In genomic region chr12:116916714-116917114, GRCh38 we compare ENCODE assay signal across 8 cellular contexts. TPM values are rescaled to one million over a fixed set of nuclear protein-coding genes. Genes with fewer than 3 reads are reported as not detected.
DNase-seq lines count a peak whose midpoint lies in the region; ATAC-seq and TF ChIP-seq lines count a peak whose summit lies in the region.

No MANE protein-coding gene starts in this region.

- H3K9me3 Mint-ChIP-seq in T-helper 1 cell treated with Interleukin-12 subunit alpha and Interleukin-12 subunit beta and Interleukin-4 antibody, amounts not matched to agents 30 μg/mL and 1 μg/mL, for 36 hours: no peaks in the 10 kb centered on the region
- no peaks in the 10 kb centered on the region for H3K9me3 Mint-ChIP-seq in central memory CD8-positive, alpha-beta T cell

- peaks cover 7% of the 10 kb centered on the region for H3K27me3 Mint-ChIP-seq in T-helper 1 cell treated with Interleukin-12 subunit alpha and Interleukin-12 subunit beta and Interleukin-4 antibody, amounts not matched to agents 30 μg/mL and 1 μg/mL, for 36 hours (ENCODE audit: low read depth)
- H3K27me3 Mint-ChIP-seq in central memory CD8-positive, alpha-beta T cell: no peaks in the 10 kb centered on the region

- peak overlapping the region; percentile 28 for H3K27ac Mint-ChIP-seq in T-helper 1 cell treated with Interleukin-12 subunit alpha and Interleukin-12 subunit beta and Interleukin-4 antibody, amounts not matched to agents 30 μg/mL and 1 μg/mL, for 36 hours
- H3K27ac Mint-ChIP-seq in central memory CD8-positive, alpha-beta T cell (ENCODE audit: low read depth): peak overlapping the region; percentile 95

- H3K27ac ChIP-seq in HL-60 (replicated peaks): no peak overlapping the region

- ATAC-seq in GM21367 (IDR thresholded peaks at IDR 0.05; ENCODE audit: unreplicated experiment): peak; percentile 90
- peak; percentile 92 for ATAC-seq in central memory CD8-positive, alpha-beta T cell (replicated peaks; ENCODE audit: extremely low read depth, poor library complexity, severe bottlenecking)

- H3K27me3 ChIP-seq in HL-60 (ENCODE audit: insufficient read depth, poor library complexity, severe bottlenecking): no peaks in the 10 kb centered on the region

- H3K36me3 Mint-ChIP-seq in T-helper 1 cell treated with Interleukin-12 subunit alpha and Interleukin-12 subunit beta and Interleukin-4 antibody, amounts not matched to agents 30 μg/mL and 1 μg/mL, for 36 hours (ENCODE audit: low read depth): peaks cover 23% of the 10 kb centered on the region
- H3K36me3 Mint-ChIP-seq in central memory CD8-positive, alpha-beta T cell (ENCODE audit: insufficient read depth): peaks cover 8% of the 10 kb centered on the region

- peak; percentile 81 for DNase-seq in Daoy (ENCODE audit: low read depth)
- peak; percentile 51 to 77 for DNase-seq in HL-60 (ENCODE audit: low read depth in 1 of 2, low spot score in 1 of 2)
- peak in 1 of 2 donors; percentile 37 for DNase-seq in central memory CD8-positive, alpha-beta T cell (ENCODE audit: low spot score in 2 of 2)
- peak; percentile 53 for DNase-seq in non-pigmented ciliary epithelial cell (ENCODE audit: low read depth)
- DNase-seq in Kasumi-1 (lab: John Stamatoyannopoulos, UW): no peak
- no peak for DNase-seq in cortex of kidney (lab: John Stamatoyannopoulos, UW)

- H3K4me3 ChIP-seq in HL-60 (replicated peaks; ENCODE audit: insufficient read depth, low read length): no peak overlapping the region

- H3K4me1 Mint-ChIP-seq in T-helper 1 cell treated with Interleukin-12 subunit alpha and Interleukin-12 subunit beta and Interleukin-4 antibody, amounts not matched to agents 30 μg/mL and 1 μg/mL, for 36 hours (ENCODE audit: low read depth): peaks cover 42% of the 10 kb centered on the region
- H3K4me1 Mint-ChIP-seq in central memory CD8-positive, alpha-beta T cell: peaks cover 57% of the 10 kb centered on the region

- no peak for TF ChIP-seq CTCF in HL-60 (IDR thresholded peaks at IDR 0.05; ENCODE audit: insufficient read depth, low read length)

- H3K4me3 Mint-ChIP-seq in T-helper 1 cell treated with Interleukin-12 subunit alpha and Interleukin-12 subunit beta and Interleukin-4 antibody, amounts not matched to agents 30 μg/mL and 1 μg/mL, for 36 hours: no peak overlapping the region
- H3K4me3 Mint-ChIP-seq in central memory CD8-positive, alpha-beta T cell: peak overlapping the region; percentile 60

RNA-seq across cellular contexts. Expression of gene FBXW8, which starts 6.0 kb away (rescaled TPM):
- 13.2 and 14.6 TPM in 2 replicates for total RNA-seq in Daoy (2014; rRNA removed; shearing (Covaris generic))

RNA-seq across cellular contexts. Expression of gene HRK, which starts 35.5 kb away (rescaled TPM):
- 0.29 TPM in 1 of 2 replicates, not detected in the other for total RNA-seq in Daoy (2014; rRNA removed; shearing (Covaris generic))

Comparison
In these comparisons a context has a peak if more than half of its experiments do, and no peak if none do; other contexts are left out.
1. DNase-seq: peak in Daoy (single experiment), HL-60 (2 of 2) and non-pigmented ciliary epithelial cell (single experiment); none in Kasumi-1 (0 of 2) and cortex of kidney (single experiment).